Comparison of ENCODE assay signal across 1 cellular context in genomic region chr2:39121523-39122063, GRCh38.
A peak's percentile ranks its signal among the peaks of the same experiment; 100 is the strongest.
TF ChIP-seq lines count a peak whose summit lies in the region.

No MANE protein-coding gene starts in this region.

TF ChIP-seq in HepG2, 621 proteins besides CTCF, POLR2A, EP300 and RAD21 (continued from another document):
- TF ChIP-seq CREB1 (IDR thresholded peaks at IDR 0.05) = no peak
- TF ChIP-seq CREB1 (CRISPR knock-in tag; IDR thresholded peaks at IDR 0.05) = peak; percentile 81
- TF ChIP-seq ATF1 (CRISPR knock-in tag; IDR thresholded peaks at IDR 0.05) = 0 out of 2 replicates have a peak, but pooled peaks have one; percentile 7
- TF ChIP-seq CREM (IDR thresholded peaks at IDR 0.05) = peak; percentile 11; the same call in 1 of the 2 replicates
- TF ChIP-seq CREM (CRISPR knock-in tag; IDR thresholded peaks at IDR 0.05) = no peak
- no peak for TF ChIP-seq ZNF709 (CRISPR knock-in tag; IDR thresholded peaks at IDR 0.05)
- 0 out of 4 replicates have a peak, but pooled peaks of 1 of the 2 experiments have one; percentile 1 for TF ChIP-seq ATF4 (CRISPR knock-in tag; IDR thresholded peaks at IDR 0.05)
- TF ChIP-seq ZFP90 (CRISPR knock-in tag; IDR thresholded peaks at IDR 0.05; ENCODE audit: borderline replicate concordance) = 0 out of 2 replicates have a peak, but pooled peaks have one; percentile 34
- TF ChIP-seq ZNF543 (CRISPR knock-in tag; IDR thresholded peaks at IDR 0.05) = peak; percentile 19; the same call in 1 of the 2 replicates
- 0 out of 2 replicates have a peak, but pooled peaks have one; percentile 30 for TF ChIP-seq HDAC6 (IDR thresholded peaks at IDR 0.05; ENCODE audit: low read depth, low read length)
- peak; percentile 24; the same call in 1 of the 2 replicates for TF ChIP-seq ISX (CRISPR knock-in tag; conservative IDR thresholded peaks at IDR 0.05)
- 0 out of 2 replicates have a peak, but pooled peaks have one; percentile 10 for TF ChIP-seq HMG20A (CRISPR knock-in tag; IDR thresholded peaks at IDR 0.05; ENCODE audit: borderline replicate concordance)
- 0 out of 2 replicates have a peak, but pooled peaks have one; percentile 17 for TF ChIP-seq ZNF557 (CRISPR knock-in tag; IDR thresholded peaks at IDR 0.05)
- peak; percentile 67; the same call in 1 of the 2 replicates for TF ChIP-seq SSRP1 (CRISPR knock-in tag; IDR thresholded peaks at IDR 0.05)
- 0 out of 2 replicates have a peak, but pooled peaks have one; percentile 12 for TF ChIP-seq ONECUT2 (CRISPR knock-in tag; IDR thresholded peaks at IDR 0.05)
- peak; percentile 12; the same call in 1 of the 2 replicates for TF ChIP-seq RNF219 (CRISPR knock-in tag; IDR thresholded peaks at IDR 0.05)
- 0 out of 2 replicates have a peak, but pooled peaks have one; percentile 33 for TF ChIP-seq MLXIP (CRISPR knock-in tag; IDR thresholded peaks at IDR 0.05; ENCODE audit: borderline replicate concordance)
- no peak for TF ChIP-seq ZFY (CRISPR knock-in tag; IDR thresholded peaks at IDR 0.05)
- TF ChIP-seq ZNF101 (CRISPR knock-in tag; IDR thresholded peaks at IDR 0.05; ENCODE audit: borderline replicate concordance, low read depth) = 0 out of 2 replicates have a peak, but pooled peaks have one; percentile 19
- no peak; the same call in 1 of the 2 replicates for TF ChIP-seq AHDC1 (CRISPR knock-in tag; IDR thresholded peaks at IDR 0.05; ENCODE audit: borderline replicate concordance)
- 0 out of 2 replicates have a peak, but pooled peaks have one; percentile 14 for TF ChIP-seq MTF1 (CRISPR knock-in tag; IDR thresholded peaks at IDR 0.05)
- peak; percentile 69; the same call in 1 of the 2 replicates for TF ChIP-seq ZNF800 (CRISPR knock-in tag; IDR thresholded peaks at IDR 0.05)
- TF ChIP-seq KDM5A (IDR thresholded peaks at IDR 0.05; ENCODE audit: borderline replicate concordance, low read length) = 0 out of 2 replicates have a peak, but pooled peaks have one; percentile 21
- 0 out of 2 replicates have a peak, but pooled peaks have one; percentile 0 for TF ChIP-seq ZNF878 (CRISPR knock-in tag; IDR thresholded peaks at IDR 0.05)
- TF ChIP-seq HNF1A (IDR thresholded peaks at IDR 0.05; ENCODE audit: low read depth) = 0 out of 2 replicates have a peak, but pooled peaks have one; percentile 15
- TF ChIP-seq HNF1A (CRISPR knock-in tag; IDR thresholded peaks at IDR 0.05; ENCODE audit: borderline replicate concordance) = no peak
- no peak for TF ChIP-seq GMEB1 (CRISPR knock-in tag; IDR thresholded peaks at IDR 0.05; ENCODE audit: borderline replicate concordance)
- TF ChIP-seq ZNF30 (CRISPR knock-in tag; IDR thresholded peaks at IDR 0.05) = no peak
- no peak for TF ChIP-seq HOXA3 (CRISPR knock-in tag; IDR thresholded peaks at IDR 0.05)
- TF ChIP-seq RFXAP (CRISPR knock-in tag; IDR thresholded peaks at IDR 0.05; ENCODE audit: borderline replicate concordance) = 0 out of 2 replicates have a peak, but pooled peaks have one; percentile 42
- TF ChIP-seq SIX1 (CRISPR knock-in tag; IDR thresholded peaks at IDR 0.05; ENCODE audit: borderline replicate concordance) = 0 out of 2 replicates have a peak, but pooled peaks have one; percentile 8
- TF ChIP-seq ZNF713 (CRISPR knock-in tag; IDR thresholded peaks at IDR 0.05) = 0 out of 2 replicates have a peak, but pooled peaks have one; percentile 15
- no peak for TF ChIP-seq ELF3 (CRISPR knock-in tag; IDR thresholded peaks at IDR 0.05)
- TF ChIP-seq KMT2B (CRISPR knock-in tag; IDR thresholded peaks at IDR 0.05) = no peak
- TF ChIP-seq MTF2 (CRISPR knock-in tag; IDR thresholded peaks at IDR 0.05; ENCODE audit: borderline replicate concordance) = no peak
- TF ChIP-seq HNRNPLL (IDR thresholded peaks at IDR 0.05; ENCODE audit: low read depth, low read length, poor library complexity, severe bottlenecking) = no peak
- 0 out of 2 replicates have a peak, but pooled peaks have one; percentile 54 for TF ChIP-seq CREB3 (CRISPR knock-in tag; IDR thresholded peaks at IDR 0.05)
- 0 out of 2 replicates have a peak, but pooled peaks have one; percentile 9 for TF ChIP-seq RCOR2 (CRISPR knock-in tag; IDR thresholded peaks at IDR 0.05)
